In genomic region chr15:78034495-78035191, GRCh38 we compare ENCODE assay signal across 1 cellular context.
TF ChIP-seq lines count a peak whose summit lies in the region.

No MANE protein-coding gene starts in this region.

TF ChIP-seq in K562, 482 proteins besides CTCF, POLR2A, EP300 and RAD21:
- TF ChIP-seq ARID3B (CRISPR knock-in tag; IDR thresholded peaks at IDR 0.05; ENCODE audit: borderline replicate concordance): no peak
- TF ChIP-seq NR4A1 (CRISPR knock-in tag; IDR thresholded peaks at IDR 0.05): no peak
- no peak for TF ChIP-seq NR4A1 (tag; IDR thresholded peaks at IDR 0.05)
- no peak for TF ChIP-seq MTF1 (CRISPR knock-in tag; IDR thresholded peaks at IDR 0.05; ENCODE audit: borderline replicate concordance)
- TF ChIP-seq TFAP4 (CRISPR knock-in tag; IDR thresholded peaks at IDR 0.05; ENCODE audit: borderline replicate concordance): no peak
- no peak for TF ChIP-seq ASH1L (IDR thresholded peaks at IDR 0.05; ENCODE audit: borderline replicate concordance, low read depth, partially characterized antibody)
- TF ChIP-seq NCOA6 (IDR thresholded peaks at IDR 0.05): no peak
